Comparison of ENCODE assay signal across 22 cellular contexts in the genomic region with DNA sequence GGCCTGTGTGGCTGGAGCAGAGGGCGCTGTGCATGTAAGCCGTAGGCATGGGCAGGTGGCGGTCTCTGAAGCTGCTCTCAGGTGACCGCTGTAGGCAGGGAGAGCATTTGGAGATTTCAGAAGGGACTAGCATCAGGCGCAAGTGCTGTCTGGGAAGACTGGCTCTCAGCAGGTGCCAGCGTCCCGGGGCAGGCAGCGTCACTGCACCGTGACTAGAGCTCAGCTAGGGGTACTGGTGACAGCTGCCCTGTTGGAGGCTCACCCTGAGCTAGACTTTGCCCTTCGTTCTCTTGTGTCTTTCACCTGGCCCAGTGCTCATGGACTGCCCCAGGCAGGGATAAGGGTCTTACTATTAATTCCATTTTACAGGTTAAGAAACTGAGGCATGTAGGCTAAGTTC.
"Had no signal": no experiment of that assay in that cellular context is flagged by ENCODE, and none has a peak within 500 bp of the region (broad histone marks: within the 10 kb centered on the region; RNA-seq: fewer than 3 reads in every experiment).

No MANE protein-coding gene starts in this region.

- H3K9me3 ChIP-seq: breast epithelium, left lung, lower lobe of right lung, right atrium auricular region, tibial nerve had no signal

- DNase-seq: activated CD4-positive, alpha-beta memory T cell treated with anti-CD3 and anti-CD28 coated beads for 36 hours; activated CD4-positive, alpha-beta T cell treated with anti-CD3 and anti-CD28 coated beads, Interleukin-2, amount 10 ng/mL, durations not matched to agents 24 days and 14 days; activated CD8-positive, alpha-beta memory T cell treated with anti-CD3 and anti-CD28 coated beads, Interleukin-2, amount 50 U/mL, for 48 hours; activated T-cell treated with anti-CD3 and anti-CD28 coated beads, Interleukin-2, amount 50 U/mL, for 4 hours; central memory CD4-positive, alpha-beta T cell; effector CD8-positive, alpha-beta T cell; left lung; lower lobe of right lung; mesendoderm; stimulated activated CD4-positive, alpha-beta T cell treated with anti-CD3 and anti-CD28 coated beads, Interleukin-15, amount 100 ng/mL, for 24 hours; stimulated activated CD4-positive, alpha-beta T cell treated with anti-CD3 and anti-CD28 coated beads, Interleukin-2, amount 100 ng/mL, for 24 hours; stimulated activated naive CD4-positive, alpha-beta T cell treated with Interleukin-2 at 50 U/mL for 16 hours had no signal

- H3K27ac ChIP-seq: breast epithelium, left lung, lower lobe of right lung, right atrium auricular region, tibial nerve had no signal

- H3K4me3 ChIP-seq: breast epithelium, left lung, lower lobe of right lung, right atrium auricular region, smooth muscle cell, tibial nerve had no signal

- H3K4me1 ChIP-seq: breast epithelium, lower lobe of right lung, right atrium auricular region, tibial nerve had no signal

- H3K27me3 ChIP-seq: breast epithelium, left lung, right atrium auricular region, tibial nerve had no signal

- H3K4me3 Mint-ChIP-seq: activated CD4-positive, alpha-beta memory T cell treated with anti-CD3 and anti-CD28 coated beads for 36 hours; activated T-cell treated with anti-CD3 and anti-CD28 coated beads, Interleukin-2, amount 50 U/mL, for 4 hours; natural killer cell treated with Interleukin-12 subunit alpha and Interleukin-12 subunit beta and Interleukin-15 and Interleukin-18, amount 100 ng/mL, for 72 hours had no signal

- ATAC-seq: activated T-cell treated with anti-CD3 and anti-CD28 coated beads, Interleukin-2, amount 50 U/mL, for 4 hours; left lung; lower lobe of right lung; natural killer cell treated with Interleukin-12 subunit alpha and Interleukin-12 subunit beta and Interleukin-15 and Interleukin-18, amount 100 ng/mL, for 72 hours had no signal

- H3K27me3 Mint-ChIP-seq: activated CD4-positive, alpha-beta memory T cell treated with anti-CD3 and anti-CD28 coated beads for 36 hours; activated CD4-positive, alpha-beta T cell treated with anti-CD3 and anti-CD28 coated beads, Interleukin-2, amount 10 ng/mL, durations not matched to agents 24 days and 14 days; activated naive CD4-positive, alpha-beta T cell treated with anti-CD3 and anti-CD28 coated beads, Interleukin-2, amount 50 U/mL, for 24 hours; natural killer cell treated with Interleukin-12 subunit alpha and Interleukin-12 subunit beta and Interleukin-15 and Interleukin-18, amount 100 ng/mL, for 72 hours had no signal

- H3K4me2 ChIP-seq: smooth muscle cell had no signal

- H3K9me3 Mint-ChIP-seq: activated CD4-positive, alpha-beta memory T cell treated with anti-CD3 and anti-CD28 coated beads for 36 hours; activated CD4-positive, alpha-beta T cell treated with anti-CD3 and anti-CD28 coated beads, Interleukin-2, amount 10 ng/mL, durations not matched to agents 24 days and 14 days; activated naive CD4-positive, alpha-beta T cell treated with anti-CD3 and anti-CD28 coated beads, Interleukin-2, amount 50 U/mL, for 24 hours; activated T-cell treated with anti-CD3 and anti-CD28 coated beads, Interleukin-2, amount 50 U/mL, for 4 hours; activated T-helper 2 cell treated with anti-CD3 and anti-CD28 coated beads, Interferon-gamma antibody, Interleukin-2, Interleukin-4, amounts not matched to agents 10 μg/mL and 5 μg/mL and 100 μg/mL, durations not matched to agents 14 hours and 24 hours and 36 hours; natural killer cell treated with Interleukin-12 subunit alpha and Interleukin-12 subunit beta and Interleukin-15 and Interleukin-18, amount 100 ng/mL, for 72 hours had no signal

- FAIRE-seq: colon, frontal cortex, islet of Langerhans had no signal

- H3K27ac Mint-ChIP-seq: activated CD4-positive, alpha-beta memory T cell treated with anti-CD3 and anti-CD28 coated beads for 36 hours; activated CD4-positive, alpha-beta T cell treated with anti-CD3 and anti-CD28 coated beads, Interleukin-2, amount 10 ng/mL, durations not matched to agents 24 days and 14 days; activated T-helper 2 cell treated with anti-CD3 and anti-CD28 coated beads, Interferon-gamma antibody, Interleukin-2, Interleukin-4, amounts not matched to agents 10 μg/mL and 5 μg/mL and 100 μg/mL, durations not matched to agents 14 hours and 24 hours and 36 hours had no signal
